In the genomic region with DNA sequence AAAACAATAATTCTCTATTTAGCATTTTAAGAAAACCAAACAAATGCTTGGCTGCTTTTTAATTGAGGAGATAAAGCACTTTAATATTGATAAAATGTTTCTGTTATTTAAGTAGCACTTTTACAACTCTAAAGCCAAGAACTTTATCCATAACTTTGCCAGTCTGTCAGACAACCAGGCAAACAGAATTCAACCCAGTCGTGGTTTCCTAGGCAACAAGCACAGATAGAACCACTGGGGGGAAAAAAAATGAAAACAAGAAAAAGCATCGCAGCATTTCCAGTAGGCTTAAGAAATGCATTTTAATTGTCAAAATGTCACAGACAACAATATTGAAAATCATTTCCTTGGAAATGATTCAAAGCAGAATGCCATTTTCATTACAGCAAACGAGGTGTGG, we compare ENCODE assay signal across 15 cellular contexts.
A peak's percentile ranks its signal among the peaks of the same experiment; 100 is the strongest.
DNase-seq lines count a peak whose midpoint lies in the region; ATAC-seq and TF ChIP-seq lines count a peak whose summit lies in the region.
"Had no signal": no experiment of that assay in that cellular context is flagged by ENCODE, and none has a peak within 500 bp of the region (broad histone marks: within the 10 kb centered on the region; RNA-seq: fewer than 3 reads in every experiment).

No MANE protein-coding gene starts in this region.

- no peak overlapping the region for H3K4me3 ChIP-seq in astrocyte of the spinal cord (ENCODE audit: low read depth, low read length)
- H3K4me3 ChIP-seq: spleen had no signal

- ATAC-seq in HG02571 (IDR thresholded peaks at IDR 0.05; ENCODE audit: unreplicated experiment) = no peak
- ATAC-seq: effector memory CD8-positive, alpha-beta T cell; naive thymus-derived CD8-positive, alpha-beta T cell had no signal

- peak; percentile 9 for DNase-seq in DMS 273 (lab: John Stamatoyannopoulos, UW; ENCODE audit: unreplicated experiment)
- no peak for DNase-seq in DMS 273 treated with DMSO at 0.1 percent for 48 hours (lab: John Stamatoyannopoulos, UW)
- peak; percentile 49 for DNase-seq in NCI-H146 treated with DMSO at 0.1 percent for 48 hours (lab: John Stamatoyannopoulos, UW; ENCODE audit: unreplicated experiment)
- DNase-seq in astrocyte of the spinal cord (ENCODE audit: low read depth, low spot score) = peak; percentile 25
- peak; percentile 10 for DNase-seq in pons (ENCODE audit: low spot score)
- no peak for DNase-seq in KBM-7
- DNase-seq in NCI-H226 = no peak
- DNase-seq: activated naive CD4-positive, alpha-beta T cell; BE2C; effector memory CD8-positive, alpha-beta T cell; Karpas-422; naive thymus-derived CD8-positive, alpha-beta T cell; RPMI8226; spleen had no signal

- in situ Hi-C loops in astrocyte of the spinal cord (cut with HindIII; ENCODE audit: low sequenced_read_pairs) (no loop called here), KBM-7 (cut with MboI; ENCODE audit: low pct_unique_long_range_greater_than_20kb, low sequenced_read_pairs) (no loop called here)

- TF ChIP-seq CTCF in astrocyte of the spinal cord (IDR thresholded peaks at IDR 0.05; ENCODE audit: low read depth, low read length) = no peak

Comparison
In these comparisons a context has a peak if more than half of its experiments do, and no peak if none do; other contexts are left out.
1. DNase-seq: peak in DMS 273 (single experiment), NCI-H146 treated with DMSO at 0.1 percent for 48 hours (single experiment), astrocyte of the spinal cord (single experiment) and pons (single experiment); none in DMS 273 treated with DMSO at 0.1 percent for 48 hours (single experiment), KBM-7 (single experiment) and NCI-H226 (single experiment).